Comparison of ENCODE assay signal across 1 cellular context in the genomic region with DNA sequence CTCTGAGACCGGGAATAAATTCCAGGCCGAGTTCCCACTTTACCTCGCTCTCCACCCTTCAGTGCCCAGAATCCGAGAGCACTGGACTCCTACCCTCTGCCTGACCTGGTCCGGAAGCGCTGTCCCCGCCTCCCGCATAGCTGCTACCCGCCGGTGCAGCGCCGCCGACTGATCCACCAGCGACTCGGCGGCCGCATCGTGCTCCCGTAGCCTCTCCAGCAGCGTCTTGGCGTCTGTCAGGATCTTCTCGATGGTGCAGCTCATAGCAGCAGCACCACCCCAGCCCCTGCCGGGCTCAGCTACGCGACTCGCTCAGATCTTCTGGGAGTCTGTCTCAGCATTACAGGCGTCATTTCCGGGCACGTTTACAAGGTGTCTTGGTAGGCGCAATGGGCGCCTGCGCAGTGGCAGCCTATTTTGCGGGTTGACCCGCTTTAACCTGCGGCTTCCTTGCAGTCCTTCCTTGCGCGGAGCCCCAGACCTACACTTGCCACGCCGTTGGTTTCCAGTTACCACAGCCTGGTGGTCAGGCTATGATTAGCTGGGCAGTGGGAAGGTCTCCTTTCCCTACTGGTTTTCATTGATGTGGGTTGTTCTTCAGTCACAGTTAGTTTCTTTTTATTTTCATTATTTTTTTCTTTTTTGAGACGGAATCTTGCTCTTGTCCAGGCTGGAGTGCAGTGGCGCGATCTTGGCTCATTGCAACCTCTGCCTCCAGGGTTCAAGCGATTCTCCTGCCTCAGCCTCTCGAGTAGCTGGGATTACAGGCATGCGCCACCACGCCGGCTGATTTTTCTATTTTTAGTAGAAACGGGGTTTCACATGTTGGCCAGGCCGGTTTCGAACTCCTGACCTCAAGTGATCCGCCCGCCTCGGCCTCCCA.
A peak's percentile ranks its signal among the peaks of the same experiment; 100 is the strongest.
TF ChIP-seq lines count a peak whose summit lies in the region.

Gene SIKE1 (minus strand): TSS at position 342 of the 883 bp plus-strand sequence. CDS start 78 bp downstream, at position 264.

TF ChIP-seq in GM12878, 131 proteins besides CTCF, POLR2A, EP300 and RAD21 (continued from another document and continues in another):
- no peak for TF ChIP-seq IRF3 (IDR thresholded peaks at IDR 0.05)
- no peak for TF ChIP-seq NR2C2 (IDR thresholded peaks at IDR 0.05; ENCODE audit: borderline replicate concordance, control insufficient read depth, insufficient read length, low read depth)
- TF ChIP-seq SUZ12 (IDR thresholded peaks at IDR 0.05; ENCODE audit: unreplicated experiment), result no peak
- TF ChIP-seq TCF7 (IDR thresholded peaks at IDR 0.05; ENCODE audit: borderline replicate concordance), result no peak
- TF ChIP-seq CEBPZ (IDR thresholded peaks at IDR 0.05; ENCODE audit: low read depth, low read length), result no peak
- no peak for TF ChIP-seq ZSCAN29 (IDR thresholded peaks at IDR 0.05)
- no peak for TF ChIP-seq SMAD1 (IDR thresholded peaks at IDR 0.05; ENCODE audit: low read depth, partially characterized antibody)
- TF ChIP-seq CBX5 (IDR thresholded peaks at IDR 0.05; ENCODE audit: low read depth), result no peak
- no peak for TF ChIP-seq MYB (IDR thresholded peaks at IDR 0.05; ENCODE audit: borderline replicate concordance, low read depth, low read length)
- peak; percentile 98 for TF ChIP-seq POLR2AphosphoS5 (IDR thresholded peaks at IDR 0.05; ENCODE audit: low read length)
- no peak for TF ChIP-seq TBL1XR1 (IDR thresholded peaks at IDR 0.05; ENCODE audit: low read depth, low read length)
- TF ChIP-seq PKNOX1 (IDR thresholded peaks at IDR 0.05), result no peak
- TF ChIP-seq STAT3 (IDR thresholded peaks at IDR 0.05; ENCODE audit: low read depth, low read length), result no peak
- TF ChIP-seq FOXK2 (IDR thresholded peaks at IDR 0.05), result no peak
- 0 out of 2 replicates have a peak, but pooled peaks have one; percentile 26 for TF ChIP-seq RFX5 (IDR thresholded peaks at IDR 0.05; ENCODE audit: low read depth, low read length)
- TF ChIP-seq, protein P1, sequence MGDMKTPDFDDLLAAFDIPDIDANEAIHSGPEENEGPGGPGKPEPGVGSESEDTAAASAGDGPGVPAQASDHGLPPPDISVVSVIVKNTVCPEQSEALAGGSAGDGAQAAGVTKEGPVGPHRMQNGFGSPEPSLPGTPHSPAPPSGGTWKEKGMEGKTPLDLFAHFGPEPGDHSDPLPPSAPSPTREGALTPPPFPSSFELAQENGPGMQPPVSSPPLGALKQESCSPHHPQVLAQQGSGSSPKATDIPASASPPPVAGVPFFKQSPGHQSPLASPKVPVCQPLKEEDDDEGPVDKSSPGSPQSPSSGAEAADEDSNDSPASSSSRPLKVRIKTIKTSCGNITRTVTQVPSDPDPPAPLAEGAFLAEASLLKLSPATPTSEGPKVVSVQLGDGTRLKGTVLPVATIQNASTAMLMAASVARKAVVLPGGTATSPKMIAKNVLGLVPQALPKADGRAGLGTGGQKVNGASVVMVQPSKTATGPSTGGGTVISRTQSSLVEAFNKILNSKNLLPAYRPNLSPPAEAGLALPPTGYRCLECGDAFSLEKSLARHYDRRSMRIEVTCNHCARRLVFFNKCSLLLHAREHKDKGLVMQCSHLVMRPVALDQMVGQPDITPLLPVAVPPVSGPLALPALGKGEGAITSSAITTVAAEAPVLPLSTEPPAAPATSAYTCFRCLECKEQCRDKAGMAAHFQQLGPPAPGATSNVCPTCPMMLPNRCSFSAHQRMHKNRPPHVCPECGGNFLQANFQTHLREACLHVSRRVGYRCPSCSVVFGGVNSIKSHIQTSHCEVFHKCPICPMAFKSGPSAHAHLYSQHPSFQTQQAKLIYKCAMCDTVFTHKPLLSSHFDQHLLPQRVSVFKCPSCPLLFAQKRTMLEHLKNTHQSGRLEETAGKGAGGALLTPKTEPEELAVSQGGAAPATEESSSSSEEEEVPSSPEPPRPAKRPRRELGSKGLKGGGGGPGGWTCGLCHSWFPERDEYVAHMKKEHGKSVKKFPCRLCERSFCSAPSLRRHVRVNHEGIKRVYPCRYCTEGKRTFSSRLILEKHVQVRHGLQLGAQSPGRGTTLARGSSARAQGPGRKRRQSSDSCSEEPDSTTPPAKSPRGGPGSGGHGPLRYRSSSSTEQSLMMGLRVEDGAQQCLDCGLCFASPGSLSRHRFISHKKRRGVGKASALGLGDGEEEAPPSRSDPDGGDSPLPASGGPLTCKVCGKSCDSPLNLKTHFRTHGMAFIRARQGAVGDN (IDR thresholded peaks at IDR 0.05), result peak; percentile 53
- peak; percentile 75; the same call in 1 of the 2 replicates for TF ChIP-seq PML (IDR thresholded peaks at IDR 0.05; ENCODE audit: low read length)
- no peak for TF ChIP-seq HDAC6 (IDR thresholded peaks at IDR 0.05; ENCODE audit: unreplicated experiment)
- TF ChIP-seq IKZF1 (conservative IDR thresholded peaks at IDR 0.05), result peak; percentile 72
- no peak for TF ChIP-seq YBX1 (IDR thresholded peaks at IDR 0.05)
- TF ChIP-seq ZNF384 (IDR thresholded peaks at IDR 0.05; ENCODE audit: borderline replicate concordance, low read depth, low read length), result no peak
- TF ChIP-seq, protein P2, sequence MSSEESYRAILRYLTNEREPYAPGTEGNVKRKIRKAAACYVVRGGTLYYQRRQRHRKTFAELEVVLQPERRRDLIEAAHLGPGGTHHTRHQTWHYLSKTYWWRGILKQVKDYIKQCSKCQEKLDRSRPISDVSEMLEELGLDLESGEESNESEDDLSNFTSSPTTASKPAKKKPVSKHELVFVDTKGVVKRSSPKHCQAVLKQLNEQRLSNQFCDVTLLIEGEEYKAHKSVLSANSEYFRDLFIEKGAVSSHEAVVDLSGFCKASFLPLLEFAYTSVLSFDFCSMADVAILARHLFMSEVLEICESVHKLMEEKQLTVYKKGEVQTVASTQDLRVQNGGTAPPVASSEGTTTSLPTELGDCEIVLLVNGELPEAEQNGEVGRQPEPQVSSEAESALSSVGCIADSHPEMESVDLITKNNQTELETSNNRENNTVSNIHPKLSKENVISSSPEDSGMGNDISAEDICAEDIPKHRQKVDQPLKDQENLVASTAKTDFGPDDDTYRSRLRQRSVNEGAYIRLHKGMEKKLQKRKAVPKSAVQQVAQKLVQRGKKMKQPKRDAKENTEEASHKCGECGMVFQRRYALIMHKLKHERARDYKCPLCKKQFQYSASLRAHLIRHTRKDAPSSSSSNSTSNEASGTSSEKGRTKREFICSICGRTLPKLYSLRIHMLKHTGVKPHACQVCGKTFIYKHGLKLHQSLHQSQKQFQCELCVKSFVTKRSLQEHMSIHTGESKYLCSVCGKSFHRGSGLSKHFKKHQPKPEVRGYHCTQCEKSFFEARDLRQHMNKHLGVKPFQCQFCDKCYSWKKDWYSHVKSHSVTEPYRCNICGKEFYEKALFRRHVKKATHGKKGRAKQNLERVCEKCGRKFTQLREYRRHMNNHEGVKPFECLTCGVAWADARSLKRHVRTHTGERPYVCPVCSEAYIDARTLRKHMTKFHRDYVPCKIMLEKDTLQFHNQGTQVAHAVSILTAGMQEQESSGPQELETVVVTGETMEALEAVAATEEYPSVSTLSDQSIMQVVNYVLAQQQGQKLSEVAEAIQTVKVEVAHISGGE (CRISPR knock-in tag; IDR thresholded peaks at IDR 0.05), result no peak
- no peak for TF ChIP-seq KDM1A (IDR thresholded peaks at IDR 0.05; ENCODE audit: borderline replicate concordance)
- TF ChIP-seq SPI1 (IDR thresholded peaks at IDR 0.05; ENCODE audit: borderline replicate concordance, insufficient read depth, low read depth, low read length), result no peak
- TF ChIP-seq SIX5 (IDR thresholded peaks at IDR 0.05; ENCODE audit: low read depth, low read length, severe bottlenecking), result no peak
- TF ChIP-seq RAD51 (IDR thresholded peaks at IDR 0.05), result no peak
- peak; percentile 75 for TF ChIP-seq MXI1 (IDR thresholded peaks at IDR 0.05; ENCODE audit: low read depth, low read length)
- 0 out of 2 replicates have a peak, but pooled peaks have one; percentile 54 for TF ChIP-seq SIN3A (IDR thresholded peaks at IDR 0.05; ENCODE audit: low read depth, low read length)
- TF ChIP-seq NBN (IDR thresholded peaks at IDR 0.05), result peak; percentile 90
- TF ChIP-seq CREM (IDR thresholded peaks at IDR 0.05; ENCODE audit: low read depth), result peak; percentile 99
- TF ChIP-seq POU2F2 (IDR thresholded peaks at IDR 0.05; ENCODE audit: borderline replicate concordance, low read depth, low read length), result peak; percentile 86; the same call in 2 of the 3 replicates
- TF ChIP-seq NRF1 (conservative IDR thresholded peaks at IDR 0.05; ENCODE audit: low read depth, low read length), result peak; percentile 74
- peak; percentile 11 for TF ChIP-seq SKIL (IDR thresholded peaks at IDR 0.05; ENCODE audit: low read depth, poor library complexity, severe bottlenecking)
- TF ChIP-seq, protein P3, sequence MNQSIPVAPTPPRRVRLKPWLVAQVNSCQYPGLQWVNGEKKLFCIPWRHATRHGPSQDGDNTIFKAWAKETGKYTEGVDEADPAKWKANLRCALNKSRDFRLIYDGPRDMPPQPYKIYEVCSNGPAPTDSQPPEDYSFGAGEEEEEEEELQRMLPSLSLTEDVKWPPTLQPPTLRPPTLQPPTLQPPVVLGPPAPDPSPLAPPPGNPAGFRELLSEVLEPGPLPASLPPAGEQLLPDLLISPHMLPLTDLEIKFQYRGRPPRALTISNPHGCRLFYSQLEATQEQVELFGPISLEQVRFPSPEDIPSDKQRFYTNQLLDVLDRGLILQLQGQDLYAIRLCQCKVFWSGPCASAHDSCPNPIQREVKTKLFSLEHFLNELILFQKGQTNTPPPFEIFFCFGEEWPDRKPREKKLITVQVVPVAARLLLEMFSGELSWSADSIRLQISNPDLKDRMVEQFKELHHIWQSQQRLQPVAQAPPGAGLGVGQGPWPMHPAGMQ (IDR thresholded peaks at IDR 0.05; ENCODE audit: borderline replicate concordance), result no peak
- peak; percentile 95 for TF ChIP-seq MLLT1 (IDR thresholded peaks at IDR 0.05)
- 0 out of 2 replicates have a peak, but pooled peaks have one; percentile 21 for TF ChIP-seq BRCA1 (IDR thresholded peaks at IDR 0.05; ENCODE audit: low read depth, low read length)
- no peak; the same call in 1 of the 2 replicates for TF ChIP-seq PAX5 (IDR thresholded peaks at IDR 0.05; ENCODE audit: borderline replicate concordance, low read depth, low read length)
- peak; percentile 21 for TF ChIP-seq MEF2B (IDR thresholded peaks at IDR 0.05; ENCODE audit: partially characterized antibody, poor library complexity, severe bottlenecking)
- TF ChIP-seq IRF4 (IDR thresholded peaks at IDR 0.05; ENCODE audit: low read depth, low read length), result 0 out of 2 replicates have a peak, but pooled peaks have one; percentile 52
